Comparison of ENCODE assay signal across 9 cellular contexts in genomic region chr9:131732061-131732526, GRCh38. TPM values are rescaled to one million over a fixed set of nuclear protein-coding genes. Genes with fewer than 3 reads are reported as not detected.
DNase-seq lines count a peak whose midpoint lies in the region; ATAC-seq and TF ChIP-seq lines count a peak whose summit lies in the region.
"Had no signal": no experiment of that assay in that cellular context is flagged by ENCODE, and none has a peak within 500 bp of the region (broad histone marks: within the 10 kb centered on the region; RNA-seq: fewer than 3 reads in every experiment).

No MANE protein-coding gene starts in this region.

- POLR2A ChIA-PET in RWPE1 (lab: Yijun Ruan, JAX; ENCODE audit: low non-redundant PET), result no interaction called here

- no peak for ATAC-seq in stimulated activated naive B cell treated with anti-CD40 and anti-IgM and Interleukin-4, amounts not matched to agents 10 μg/mL and 1 μg/mL and 100 μg/mL, for 72 hours (replicated peaks)
- ATAC-seq in GM21528 (IDR thresholded peaks at IDR 0.05; ENCODE audit: low FRiP score, unreplicated experiment), result no peak
- no peak for ATAC-seq in HG03139 (IDR thresholded peaks at IDR 0.05; ENCODE audit: unreplicated experiment)
- ATAC-seq: body of pancreas had no signal

- CTCF ChIA-PET in RWPE1 (lab: Yijun Ruan, JAX), result interaction anchor here (0.6 to 1.4 kb wide), 2 partner anchors 8 to 52 kb away, joined by 3 to 5 read pairs; no protein-coding TSS in a partner anchor

- peaks cover 75 to 100% of the 10 kb centered on the region in 2 donors for H3K4me1 Mint-ChIP-seq in stimulated activated naive B cell treated with anti-CD40 and anti-IgM and Interleukin-4, amounts not matched to agents 10 μg/mL and 1 μg/mL and 100 μg/mL, for 72 hours

- H3K27ac Mint-ChIP-seq in stimulated activated naive B cell treated with anti-CD40 and anti-IgM and Interleukin-4, amounts not matched to agents 10 μg/mL and 1 μg/mL and 100 μg/mL, for 72 hours, result peak overlapping the region; percentile 91

- H3K27me3 Mint-ChIP-seq in stimulated activated naive B cell treated with anti-CD40 and anti-IgM and Interleukin-4, amounts not matched to agents 10 μg/mL and 1 μg/mL and 100 μg/mL, for 72 hours, result no peaks in the 10 kb centered on the region

- peak overlapping the region; percentile 77 to 80 for H3K4me3 Mint-ChIP-seq in stimulated activated naive B cell treated with anti-CD40 and anti-IgM and Interleukin-4, amounts not matched to agents 10 μg/mL and 1 μg/mL and 100 μg/mL, for 72 hours

- H3K36me3 Mint-ChIP-seq in stimulated activated naive B cell treated with anti-CD40 and anti-IgM and Interleukin-4, amounts not matched to agents 10 μg/mL and 1 μg/mL and 100 μg/mL, for 72 hours, result peaks cover 47 to 67% of the 10 kb centered on the region in 2 donors

- DNase-seq in NCI-H2171 treated with DMSO at 0.1 percent for 48 hours (lab: John Stamatoyannopoulos, UW) (peak; percentile 62), NCI-H2171 (lab: John Stamatoyannopoulos, UW) (no peak), RWPE1 (ENCODE audit: low spot score) (peak; percentile 79), fibroblast of the aortic adventitia (ENCODE audit: low read depth) (peak; percentile 52), NK-92 (lab: John Stamatoyannopoulos, UW; ENCODE audit: unreplicated experiment) (no peak)
- no peak for DNase-seq in stimulated activated naive B cell treated with anti-CD40 and anti-IgM and Interleukin-4, amounts not matched to agents 10 μg/mL and 1 μg/mL and 100 μg/mL, for 72 hours

- H3K27ac ChIP-seq in RWPE1, result peak overlapping the region; percentile 92

- no peak overlapping the region for H3K4me3 ChIP-seq in fibroblast of the aortic adventitia (ENCODE audit: low read depth, low read length)
- H3K4me3 ChIP-seq: body of pancreas had no signal

- peaks cover 0 to 5% of the 10 kb centered on the region in 2 donors for H3K9me3 Mint-ChIP-seq in stimulated activated naive B cell treated with anti-CD40 and anti-IgM and Interleukin-4, amounts not matched to agents 10 μg/mL and 1 μg/mL and 100 μg/mL, for 72 hours

- TF ChIP-seq CTCF in RWPE1 (conservative IDR thresholded peaks at IDR 0.05; ENCODE audit: low read depth) (no peak), fibroblast of the aortic adventitia (IDR thresholded peaks at IDR 0.05; ENCODE audit: insufficient read depth, low read length) (no peak)

RNA-seq across cellular contexts. Expression of gene RAPGEF1, which starts 7.8 kb away (rescaled TPM):
- 20.2 and 33.7 TPM in 2 replicates for total RNA-seq in fibroblast of the aortic adventitia (ENCODE audit: low replicate concordance)

Comparison
In these comparisons a context has a peak if more than half of its experiments do, and no peak if none do; other contexts are left out.
1. DNase-seq: peak in NCI-H2171 treated with DMSO at 0.1 percent for 48 hours (single experiment), RWPE1 (single experiment) and fibroblast of the aortic adventitia (single experiment); none in NCI-H2171 (single experiment), stimulated activated naive B cell treated with anti-CD40 and anti-IgM and Interleukin-4, amounts not matched to agents 10 μg/mL and 1 μg/mL and 100 μg/mL, for 72 hours (single experiment) and NK-92 (single experiment).